Comparison of ENCODE assay signal across 8 cellular contexts in the genomic region with DNA sequence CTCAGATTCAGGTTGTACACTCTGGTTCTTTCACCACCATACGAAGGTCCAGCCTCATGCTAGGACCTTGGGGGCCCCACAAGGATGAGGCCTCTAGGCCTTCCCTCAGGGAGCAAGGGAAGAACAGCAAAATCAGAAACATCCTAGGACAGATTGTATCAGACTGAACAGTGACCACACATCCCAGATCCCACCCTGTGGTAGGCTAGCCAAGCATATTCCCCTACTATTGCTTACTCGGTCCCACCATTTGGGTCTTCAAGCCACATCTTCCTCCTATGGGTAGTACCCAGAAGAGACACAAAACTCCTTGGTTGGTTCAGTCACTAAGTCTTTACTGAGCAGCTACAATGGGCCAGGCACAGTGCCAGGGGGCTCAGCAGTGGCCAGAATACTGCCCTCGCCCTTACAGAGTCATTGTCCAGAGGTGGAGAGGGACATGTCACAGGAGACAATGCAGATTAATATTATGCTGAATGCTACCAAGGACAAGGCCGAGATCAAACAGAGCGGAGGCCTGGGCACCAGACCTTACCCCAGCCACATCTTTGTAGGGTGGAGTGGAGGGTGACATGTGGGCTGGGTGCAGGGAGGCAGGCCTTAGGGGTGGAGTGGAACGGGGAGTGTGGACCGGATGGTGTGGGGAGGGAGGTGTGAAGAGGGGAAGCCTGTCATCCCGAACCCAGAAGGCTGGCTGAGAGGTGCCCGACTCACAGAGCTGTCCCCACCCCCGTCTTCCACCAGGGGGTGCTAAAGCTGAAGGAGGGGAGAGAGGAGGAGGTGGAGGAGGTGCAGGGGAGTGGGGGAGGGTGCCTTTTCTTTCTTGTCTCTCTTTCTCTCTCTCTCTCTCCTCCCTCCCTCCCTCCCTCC. TPM values are rescaled to one million over a fixed set of nuclear protein-coding genes. Genes with fewer than 3 reads are reported as not detected.
DNase-seq lines count a peak whose midpoint lies in the region; ATAC-seq and TF ChIP-seq lines count a peak whose summit lies in the region.

No MANE protein-coding gene starts in this region.

- peak; percentile 82 for DNase-seq in Jurkat, Clone E6-1 (ENCODE audit: low read depth, low spot score)
- DNase-seq in RKO (ENCODE audit: low spot score) (peak; percentile 67), activated T-helper 1 cell treated with Interleukin-2 at 50 U/mL for 16 hours (ENCODE audit: low read depth) (peak; percentile 84), fibroblast of the aortic adventitia (ENCODE audit: low read depth) (peak; percentile 77), superior temporal gyrus (ENCODE audit: extremely low spot score) (peak; percentile 86)

- no peaks in the 10 kb centered on the region for H4K20me1 ChIP-seq in BLaER1 treated with 17β-estradiol and CSF1 and Interleukin-3, amounts not matched to agents 10 nM and 100 nM

- H3K4me2 ChIP-seq in BLaER1 treated with 17β-estradiol and CSF1 and Interleukin-3, amounts not matched to agents 10 nM and 100 nM = peak overlapping the region; percentile 37 to 98 (median 94)

- peaks cover 92 to 98% (median 97%) of the 10 kb centered on the region in 10 experiments for H3K4me1 ChIP-seq in BLaER1 treated with 17β-estradiol and CSF1 and Interleukin-3, amounts not matched to agents 10 nM and 100 nM
- peaks cover 98 to 100% of the 10 kb centered on the region in 2 experiments for H3K4me1 ChIP-seq in neutrophil (ENCODE audit: control insufficient read depth in 1 of 2, insufficient read depth in 1 of 2, low read depth in 1 of 2, low read length in 1 of 2)

- ATAC-seq in GM19397 (IDR thresholded peaks at IDR 0.05; ENCODE audit: unreplicated experiment) = peak; percentile 52

- TF ChIP-seq CTCF in fibroblast of the aortic adventitia (IDR thresholded peaks at IDR 0.05; ENCODE audit: insufficient read depth, low read length) (peak; percentile 90), neutrophil (IDR thresholded peaks at IDR 0.05) (peak; percentile 92)

- H3K27ac ChIP-seq in BLaER1 treated with 17β-estradiol and CSF1 and Interleukin-3, amounts not matched to agents 10 nM and 100 nM = peak overlapping the region in 10 of 11 experiments; percentile 4 to 86 (median 48); a peak in 16 of 22 replicates
- H3K27ac ChIP-seq in neutrophil = peak overlapping the region; percentile 96

- H3K36me3 ChIP-seq in BLaER1 treated with 17β-estradiol and CSF1 and Interleukin-3, amounts not matched to agents 10 nM and 100 nM = no peaks in the 10 kb centered on the region
- peaks cover 20% of the 10 kb centered on the region for H3K36me3 ChIP-seq in neutrophil

- no peaks in the 10 kb centered on the region for H3K27me3 ChIP-seq in BLaER1 treated with 17β-estradiol and CSF1 and Interleukin-3, amounts not matched to agents 10 nM and 100 nM
- H3K27me3 ChIP-seq in neutrophil = no peaks in the 10 kb centered on the region

- H3K9ac ChIP-seq in BLaER1 treated with 17β-estradiol and CSF1 and Interleukin-3, amounts not matched to agents 10 nM and 100 nM = peak overlapping the region in 6 of 11 experiments; percentile 15 to 43 (median 37); a peak in 9 of 22 replicates

- H3K9me3 ChIP-seq in BLaER1 treated with 17β-estradiol and CSF1 and Interleukin-3, amounts not matched to agents 10 nM and 100 nM (replicated peaks in 1 of 11) = no peaks in the 10 kb centered on the region
- no peaks in the 10 kb centered on the region for H3K9me3 ChIP-seq in neutrophil

- no peak overlapping the region for H3K4me3 ChIP-seq in BLaER1 treated with 17β-estradiol and CSF1 and Interleukin-3, amounts not matched to agents 10 nM and 100 nM
- H3K4me3 ChIP-seq in Jurkat, Clone E6-1 (ENCODE audit: low read length) = no peak overlapping the region
- no peak overlapping the region for H3K4me3 ChIP-seq in fibroblast of the aortic adventitia (ENCODE audit: low read depth, low read length)
- H3K4me3 ChIP-seq in neutrophil (ENCODE audit: low read depth in 1 of 2, low read length in 1 of 2) = peak overlapping the region in 1 of 2 experiments; percentile 6

RNA-seq across cellular contexts. Expression of a gene that starts 6.8 kb away (rescaled TPM):
- 1.1 TPM for polyA plus RNA-seq in Jurkat, Clone E6-1 (2012; ENCODE audit: insufficient read depth, insufficient read length)
- 2.3 and 15.6 TPM in 2 replicates for total RNA-seq in fibroblast of the aortic adventitia (ENCODE audit: low replicate concordance)
